Comparison of ENCODE assay signal across 8 cellular contexts in genomic region chr9:83622433-83622813, GRCh38.
A peak's percentile ranks its signal among the peaks of the same experiment; 100 is the strongest.
DNase-seq lines count a peak whose midpoint lies in the region; TF ChIP-seq lines count a peak whose summit lies in the region.

No MANE protein-coding gene starts in this region.

- no peak for TF ChIP-seq CTCF in neutrophil (IDR thresholded peaks at IDR 0.05)

- no peaks in the 10 kb centered on the region for H3K36me3 ChIP-seq in effector memory CD4-positive, alpha-beta T cell (ENCODE audit: control insufficient read depth, insufficient read depth, low read length)
- peaks cover 11% of the 10 kb centered on the region for H3K36me3 ChIP-seq in neutrophil

- H3K27ac ChIP-seq in effector memory CD4-positive, alpha-beta T cell (ENCODE audit: insufficient read depth, low read length, poor library complexity, severe bottlenecking), result peak overlapping the region; percentile 83
- H3K27ac ChIP-seq in neutrophil, result peak overlapping the region; percentile 76

- DNase-seq in DMS153 (lab: John Stamatoyannopoulos, UW) (peak; percentile 7), DMS153 treated with DMSO at 0.1 percent for 48 hours (lab: John Stamatoyannopoulos, UW; ENCODE audit: unreplicated experiment) (no peak), NCI-H69 (lab: John Stamatoyannopoulos, UW) (peak; percentile 49), cerebellar nuclear complex (lab: John Stamatoyannopoulos, UW) (no peak), NCI-H82 treated with DMSO at 0.1 percent for 48 hours (lab: John Stamatoyannopoulos, UW; ENCODE audit: unreplicated experiment) (no peak), KBM-7 (no peak)
- no peak for DNase-seq in effector memory CD4-positive, alpha-beta T cell

- peak overlapping the region; percentile 77 for H3K4me3 ChIP-seq in effector memory CD4-positive, alpha-beta T cell (ENCODE audit: insufficient read depth, low read depth, low read length, poor library complexity, severe bottlenecking)
- peak overlapping the region; percentile 80 for H3K4me3 ChIP-seq in neutrophil (ENCODE audit: low read depth in 1 of 2, low read length in 1 of 2)

- in situ Hi-C loops in KBM-7 (cut with MboI; ENCODE audit: low pct_unique_long_range_greater_than_20kb, low sequenced_read_pairs), result no loop called here

- H3K9me3 ChIP-seq in effector memory CD4-positive, alpha-beta T cell (ENCODE audit: control insufficient read depth, low read length), result no peaks in the 10 kb centered on the region
- H3K9me3 ChIP-seq in neutrophil, result no peaks in the 10 kb centered on the region

- H3K4me1 ChIP-seq in effector memory CD4-positive, alpha-beta T cell (ENCODE audit: control insufficient read depth, insufficient read depth, low read length, poor library complexity, severe bottlenecking), result peaks cover 19% of the 10 kb centered on the region
- H3K4me1 ChIP-seq in neutrophil (ENCODE audit: control insufficient read depth in 1 of 2, insufficient read depth in 1 of 2, low read depth in 1 of 2, low read length in 1 of 2), result peaks cover 17 to 19% of the 10 kb centered on the region in 2 experiments

- H3K27me3 ChIP-seq in effector memory CD4-positive, alpha-beta T cell (replicated peaks; ENCODE audit: control insufficient read depth, insufficient read depth, low read length, poor library complexity, severe bottlenecking), result no peaks in the 10 kb centered on the region
- H3K27me3 ChIP-seq in neutrophil, result no peaks in the 10 kb centered on the region

Comparison
In these comparisons a context has a peak if more than half of its experiments do, and no peak if none do; other contexts are left out.
1. DNase-seq: peak in DMS153 (single experiment) and NCI-H69 (single experiment); none in DMS153 treated with DMSO at 0.1 percent for 48 hours (single experiment), effector memory CD4-positive, alpha-beta T cell (0 of 3), cerebellar nuclear complex (0 of 2), NCI-H82 treated with DMSO at 0.1 percent for 48 hours (single experiment) and KBM-7 (single experiment).